Comparison of ENCODE assay signal across 9 cellular contexts in genomic region chr19:38733493-38734175, GRCh38. TPM values are rescaled to one million over a fixed set of nuclear protein-coding genes. Genes with fewer than 3 reads are reported as not detected.
DNase-seq lines count a peak whose midpoint lies in the region; ATAC-seq and TF ChIP-seq lines count a peak whose summit lies in the region.
"Had no signal": no experiment of that assay in that cellular context is flagged by ENCODE, and none has a peak within 500 bp of the region (broad histone marks: within the 10 kb centered on the region; RNA-seq: fewer than 3 reads in every experiment).

No MANE protein-coding gene starts in this region.

- TF ChIP-seq EP300 in ovary (IDR thresholded peaks at IDR 0.05), result no peak

- peaks cover 44% of the 10 kb centered on the region for H3K4me1 Mint-ChIP-seq in CD8-positive, alpha-beta T cell (ENCODE audit: low read depth)
- H3K4me1 Mint-ChIP-seq in neural progenitor cell, result peaks cover 12% of the 10 kb centered on the region

- H3K36me3 ChIP-seq in CD8-positive, alpha-beta T cell (ENCODE audit: insufficient read depth, low read length), result no peaks in the 10 kb centered on the region
- H3K36me3 ChIP-seq in OCI-LY1 (ENCODE audit: insufficient read depth, low read length), result peaks cover 22% of the 10 kb centered on the region
- H3K36me3 ChIP-seq in ovary, result no peaks in the 10 kb centered on the region
- no peaks in the 10 kb centered on the region for H3K36me3 ChIP-seq in neural progenitor cell

- H3K9me3 ChIP-seq in CD8-positive, alpha-beta T cell (ENCODE audit: low read length), result no peaks in the 10 kb centered on the region
- H3K9me3 ChIP-seq in OCI-LY1 (ENCODE audit: low read length), result no peaks in the 10 kb centered on the region
- no peaks in the 10 kb centered on the region for H3K9me3 ChIP-seq in ovary
- no peaks in the 10 kb centered on the region for H3K9me3 ChIP-seq in neural progenitor cell (ENCODE audit: low read depth)

- H3K4me1 ChIP-seq in CD8-positive, alpha-beta T cell (ENCODE audit: insufficient read depth, low read length), result peaks cover 36% of the 10 kb centered on the region
- peaks cover 26% of the 10 kb centered on the region for H3K4me1 ChIP-seq in OCI-LY1 (ENCODE audit: insufficient read depth, low read length, severe bottlenecking)
- peaks cover 1% of the 10 kb centered on the region for H3K4me1 ChIP-seq in ovary (ENCODE audit: insufficient read depth)
- peaks cover 12% of the 10 kb centered on the region for H3K4me1 ChIP-seq in neural progenitor cell

- no peaks in the 10 kb centered on the region for H3K9me3 Mint-ChIP-seq in CD8-positive, alpha-beta T cell
- no peaks in the 10 kb centered on the region for H3K9me3 Mint-ChIP-seq in neural progenitor cell

- no peak overlapping the region; the same call in 1 of the 2 replicates for H3K9ac ChIP-seq in OCI-LY1 (ENCODE audit: low read length)
- no peak overlapping the region for H3K9ac ChIP-seq in neural progenitor cell

- no peak for DNase-seq in CD8-positive, alpha-beta T cell
- DNase-seq in dermis blood vessel endothelial cell (peak; percentile 32), ovary (peak in 3 of 5 donors; percentile 20 to 46 (median 42)), neural progenitor cell (ENCODE audit: low spot score) (no peak), DMS114 treated with DMSO at 0.1 percent for 48 hours (lab: John Stamatoyannopoulos, UW; ENCODE audit: unreplicated experiment) (no peak)

- H4K20me1 ChIP-seq in OCI-LY1 (ENCODE audit: insufficient read depth, low read length), result no peaks in the 10 kb centered on the region
- peaks cover 15% of the 10 kb centered on the region for H4K20me1 ChIP-seq in neural progenitor cell (ENCODE audit: low read depth)

- POLR2A ChIA-PET in CD8-positive, alpha-beta T cell (lab: Charles Lee), result interaction anchor here (0.6 to 1.8 kb wide), 7 partner anchors 9 to 1073 kb away, joined by 3 to 6 read pairs (median 3); partner anchors contain the start of genes ECH1 and RINL

- H3K4me3 ChIP-seq in CD8-positive, alpha-beta T cell (ENCODE audit: low read depth, low read length), result no peak overlapping the region
- no peak overlapping the region for H3K4me3 ChIP-seq in OCI-LY1 (ENCODE audit: low read depth, low read length, poor library complexity, severe bottlenecking)
- H3K4me3 ChIP-seq in ovary, result no peak overlapping the region
- no peak overlapping the region for H3K4me3 ChIP-seq in neural progenitor cell

- H3K79me2 ChIP-seq in OCI-LY1 (ENCODE audit: insufficient read depth, low read length), result no peaks in the 10 kb centered on the region
- H3K79me2 ChIP-seq in neural progenitor cell (ENCODE audit: low read depth), result no peaks in the 10 kb centered on the region

- no peak for TF ChIP-seq POLR2A in ovary (IDR thresholded peaks at IDR 0.05)

- H2AFZ ChIP-seq in OCI-LY1 (ENCODE audit: low read length), result no peak overlapping the region
- no peak overlapping the region for H2AFZ ChIP-seq in neural progenitor cell (replicated peaks)

- no peaks in the 10 kb centered on the region for H3K9me2 ChIP-seq in OCI-LY1 (ENCODE audit: low read depth, low read length)

- H3F3A ChIP-seq in OCI-LY1 (ENCODE audit: insufficient read depth, low read length), result no peaks in the 10 kb centered on the region
- H3F3A ChIP-seq in neural progenitor cell (ENCODE audit: low read depth), result peaks cover 26% of the 10 kb centered on the region

- whole genome bisulfite sequencing in ovary, 3 donors, result 72 to 76% (median 76%) methylated on average over 5 to 6 of the region's 6 CpGs

- peaks cover 8% of the 10 kb centered on the region for H3K36me3 Mint-ChIP-seq in CD8-positive, alpha-beta T cell
- H3K36me3 Mint-ChIP-seq in neural progenitor cell, result peaks cover 8% of the 10 kb centered on the region

- H3K27me3 Mint-ChIP-seq in CD8-positive, alpha-beta T cell (ENCODE audit: low read depth), result no peaks in the 10 kb centered on the region
- H3K27me3 Mint-ChIP-seq in neural progenitor cell (ENCODE audit: insufficient read depth, low read depth), result peaks cover 11% of the 10 kb centered on the region

- H3K4me3 Mint-ChIP-seq in CD8-positive, alpha-beta T cell, result peak overlapping the region; percentile 76
- H3K4me3 Mint-ChIP-seq in neural progenitor cell, result no peak overlapping the region

- intact Hi-C loops in CD8-positive, alpha-beta T cell (cut with DNase I, micrococcal nuclease), result loop anchor here (5.0 kb wide), 2 partner anchors 86 to 99 kb away; partner anchors contain the start of genes ACTN4 (in 1 of the 2) and ECH1 (in 1 of the 2)
- intact Hi-C loops in ovary (cut with DNase I), result no loop called here

- H3K4me2 ChIP-seq in OCI-LY1 (ENCODE audit: low read length) (peak overlapping the region; percentile 88; the same call in 1 of the 2 replicates), neural progenitor cell (no peak overlapping the region)

- CTCF ChIA-PET in CD8-positive, alpha-beta T cell (lab: Charles Lee), result interaction anchor here (0.6 to 1.7 kb wide), 6 partner anchors 84 to 200 kb away, joined by 3 to 5 read pairs (median 4); partner anchors contain the start of genes MRPS12 and SARS2

- no peak for TF ChIP-seq CTCF in CD8-positive, alpha-beta T cell (IDR thresholded peaks at IDR 0.05)
- TF ChIP-seq CTCF in OCI-LY1 (IDR thresholded peaks at IDR 0.05; ENCODE audit: low read length), result no peak
- TF ChIP-seq CTCF in ovary (IDR thresholded peaks at IDR 0.05), result no peak
- TF ChIP-seq CTCF in neural progenitor cell (IDR thresholded peaks at IDR 0.05), result no peak

- peak overlapping the region; percentile 29 for H3K27ac ChIP-seq in CD8-positive, alpha-beta T cell (ENCODE audit: low read depth, low read length)
- peak overlapping the region; percentile 68 for H3K27ac ChIP-seq in OCI-LY1 (ENCODE audit: low read depth, low read length, poor library complexity, severe bottlenecking)
- peak overlapping the region in 1 of 2 donors; percentile 71 for H3K27ac ChIP-seq in ovary
- H3K27ac ChIP-seq in neural progenitor cell, result no peak overlapping the region

- H3K27ac Mint-ChIP-seq in CD8-positive, alpha-beta T cell, result peak overlapping the region; percentile 75
- no peak overlapping the region for H3K27ac Mint-ChIP-seq in neural progenitor cell

- no peaks in the 10 kb centered on the region for H3K27me3 ChIP-seq in CD8-positive, alpha-beta T cell (ENCODE audit: insufficient read depth, low read length)
- H3K27me3 ChIP-seq in OCI-LY1 (ENCODE audit: insufficient read depth, low read length) (no peaks in the 10 kb centered on the region), ovary (no peaks in the 10 kb centered on the region), neural progenitor cell (peaks cover 22% of the 10 kb centered on the region)

- no peak for ATAC-seq in CD8-positive, alpha-beta T cell
- ATAC-seq in HG03432 (IDR thresholded peaks at IDR 0.05; ENCODE audit: unreplicated experiment), result no peak
- no peak for ATAC-seq in HG03521 (IDR thresholded peaks at IDR 0.05; ENCODE audit: unreplicated experiment)

RNA-seq across cellular contexts. Expression of gene CAPN12, which starts 10.6 kb away (rescaled TPM):
- total RNA-seq in CD8-positive, alpha-beta T cell, result 1 to 10 TPM; 2.7 to 3.2 TPM
- 0.05 TPM in 1 of 2 replicates, not detected in the other for total RNA-seq in dermis blood vessel endothelial cell
- total RNA-seq in ovary, result 1 to 10 TPM in 5 of 7 donors, under 1 TPM in 2; 0.81 to 8.0 (median 3.1) TPM
- 1 to 10 TPM in 1 of 2 donors, under 1 TPM in 1; 0.22 to 3.6 TPM for polyA plus RNA-seq in ovary
- total RNA-seq in neural progenitor cell (ENCODE audit: low replicate concordance), result 1.0 and 4.9 TPM in 2 replicates

RNA-seq across cellular contexts. Expression of gene LGALS7, which starts 39.7 kb away (rescaled TPM):
- not detected for total RNA-seq in CD8-positive, alpha-beta T cell
- not detected in 2 replicates for total RNA-seq in dermis blood vessel endothelial cell
- total RNA-seq in ovary, result under 1 TPM in 2 of 7 donors, not detected in 5; 0.69 to 0.79 TPM
- polyA plus RNA-seq in ovary, result under 1 TPM in 1 of 2 donors, not detected in 1; 0.84 TPM
- not detected in 2 replicates for total RNA-seq in neural progenitor cell (ENCODE audit: low replicate concordance)
- total RNA-seq: fibroblast of villous mesenchyme had no signal

RNA-seq across cellular contexts. Expression of gene LGALS7B, which starts 55.4 kb away (rescaled TPM):
- total RNA-seq in CD8-positive, alpha-beta T cell, result not detected
- total RNA-seq in dermis blood vessel endothelial cell, result 1.4 TPM in 1 of 2 replicates, not detected in the other
- not detected for total RNA-seq in ovary
- polyA plus RNA-seq in ovary, result not detected
- total RNA-seq in neural progenitor cell (ENCODE audit: low replicate concordance), result not detected in 2 replicates
- total RNA-seq: fibroblast of villous mesenchyme had no signal

Comparison
In these comparisons a context has a peak if more than half of its experiments do, and no peak if none do; other contexts are left out.
1. DNase-seq: peak in dermis blood vessel endothelial cell (single experiment) and ovary (3 of 5); none in CD8-positive, alpha-beta T cell (0 of 7), neural progenitor cell (single experiment) and DMS114 treated with DMSO at 0.1 percent for 48 hours (single experiment).
2. intact Hi-C loops: an anchor here in CD8-positive, alpha-beta T cell (5.0 kb wide); none called in ovary.